Comparison of ENCODE assay signal across 8 cellular contexts in the genomic region with DNA sequence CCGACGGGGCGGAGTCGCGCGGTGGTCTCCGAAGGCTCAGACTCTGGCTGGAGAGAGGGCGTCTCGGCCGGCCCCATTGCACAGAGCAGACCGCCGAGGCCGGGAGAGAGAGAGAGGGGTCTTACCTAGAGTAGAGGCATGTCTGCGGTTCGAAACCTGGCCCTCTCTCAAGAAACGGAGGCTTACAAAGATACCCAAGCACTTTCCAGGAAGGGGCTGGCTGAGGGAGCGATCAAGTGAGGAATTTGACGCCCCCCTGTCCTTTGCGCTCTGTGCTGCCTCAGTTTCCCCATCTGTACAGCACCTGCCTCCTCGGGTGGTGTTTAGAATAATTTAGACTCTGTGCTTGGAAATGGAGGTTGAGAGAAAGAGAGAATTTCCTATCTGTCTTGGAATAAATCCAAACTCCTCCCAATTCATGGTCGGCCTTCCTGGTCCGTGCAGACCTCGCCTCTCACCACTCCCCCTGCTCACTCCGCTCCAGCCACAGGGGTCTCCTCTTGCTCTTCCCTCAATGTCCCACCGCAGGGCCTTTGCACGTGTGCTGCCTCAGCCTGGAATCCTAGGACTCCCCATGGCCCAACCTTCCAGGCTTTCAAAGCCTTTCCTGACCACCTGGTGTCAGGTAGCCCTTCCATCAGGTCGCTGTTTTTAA. TPM values are rescaled to one million over a fixed set of nuclear protein-coding genes. Genes with fewer than 3 reads are reported as not detected.
DNase-seq lines count a peak whose midpoint lies in the region; ATAC-seq and TF ChIP-seq lines count a peak whose summit lies in the region.

No MANE protein-coding gene starts in this region.

- H3F3A ChIP-seq in PC-9 (ENCODE audit: insufficient read depth, low read depth) (peaks cover 30% of the 10 kb centered on the region; the same call in 1 of the 2 replicates), neural cell (ENCODE audit: insufficient read depth, low read length, poor library complexity, severe bottlenecking) (no peaks in the 10 kb centered on the region)

- H3K9me2 ChIP-seq in PC-9 (ENCODE audit: insufficient read depth), result no peaks in the 10 kb centered on the region
- no peaks in the 10 kb centered on the region for H3K9me2 ChIP-seq in neural cell (ENCODE audit: insufficient read depth, low read length)

- peaks cover 12% of the 10 kb centered on the region for H3K4me1 ChIP-seq in PC-9 (replicated peaks; ENCODE audit: insufficient read depth)

- peak overlapping the region; percentile 90 to 91 for H3K4me3 Mint-ChIP-seq in effector memory CD8-positive, alpha-beta T cell

- POLR2A ChIA-PET in PC-9 (lab: Charles Lee; ENCODE audit: unreplicated experiment), result interaction anchor here (0.5 to 1.1 kb wide), 22 partner anchors 13 to 1729 kb away, joined by 3 to 21 read pairs (median 5); partner anchors contain the start of genes LENG9, PPP1R12C, PPP6R1 and UBE2S

- peaks cover 12% of the 10 kb centered on the region for H3K36me3 Mint-ChIP-seq in effector memory CD8-positive, alpha-beta T cell (ENCODE audit: insufficient read depth)

- BruUV-seq in PC-9 (replicated peaks; lab: Mats Ljungman, UMichigan), result TSS peak; percentile 94

- H4K20me1 ChIP-seq in PC-9 (ENCODE audit: insufficient read depth) (peaks cover 22% of the 10 kb centered on the region), neural cell (ENCODE audit: insufficient read depth) (no peaks in the 10 kb centered on the region)

- H3K4me3 ChIP-seq in PC-9 (peak overlapping the region; percentile 78), neural cell (ENCODE audit: low read length) (peak overlapping the region; percentile 97)

- no peak for ATAC-seq in effector memory CD8-positive, alpha-beta T cell (replicated peaks)
- ATAC-seq in HG02588 (IDR thresholded peaks at IDR 0.05; ENCODE audit: unreplicated experiment), result no peak

- CTCF ChIA-PET in PC-9 (lab: Charles Lee), result interaction anchor here (0.6 to 1.1 kb wide), 4 partner anchors 42 to 1019 kb away, joined by 3 to 11 read pairs (median 4); partner anchors contain the start of gene RDH13

- no peaks in the 10 kb centered on the region for H3K36me3 ChIP-seq in PC-9 (ENCODE audit: low read depth)
- H3K36me3 ChIP-seq in neural cell (ENCODE audit: insufficient read depth, low read length), result no peaks in the 10 kb centered on the region

- TF ChIP-seq CTCF in PC-9 (conservative IDR thresholded peaks at IDR 0.05) (no peak), neural cell (IDR thresholded peaks at IDR 0.05; ENCODE audit: poor library complexity, severe bottlenecking) (no peak)

- peaks cover 18% of the 10 kb centered on the region; the same call in 1 of the 2 replicates for H3K79me2 ChIP-seq in PC-9 (ENCODE audit: low read depth)
- no peaks in the 10 kb centered on the region for H3K79me2 ChIP-seq in neural cell (replicated peaks; ENCODE audit: insufficient read depth, low read length)

- peak; percentile 26 for DNase-seq in NCI-H345 (lab: John Stamatoyannopoulos, UW)
- DNase-seq in NCI-H345 treated with DMSO at 0.1 percent for 48 hours (lab: John Stamatoyannopoulos, UW; ENCODE audit: unreplicated experiment), result no peak
- DNase-seq in PC-9, result no peak
- DNase-seq in effector memory CD8-positive, alpha-beta T cell, result no peak
- no peak for DNase-seq in SKM-1 (lab: John Stamatoyannopoulos, UW; ENCODE audit: unreplicated experiment)
- no peak for DNase-seq in T-helper 9 cell

- H3K27me3 ChIP-seq in PC-9 (ENCODE audit: insufficient read depth, low read depth), result no peaks in the 10 kb centered on the region
- no peaks in the 10 kb centered on the region for H3K27me3 ChIP-seq in neural cell (ENCODE audit: insufficient read depth, low read depth, low read length)

- peak overlapping the region; percentile 77 to 89 for H3K27ac Mint-ChIP-seq in effector memory CD8-positive, alpha-beta T cell

- intact Hi-C loops in PC-9 (cut with micrococcal nuclease; ENCODE audit: unreplicated experiment), result loop anchor here (5.0 kb wide), 1 partner anchor 35 kb away; no protein-coding TSS in a partner anchor

- TF ChIP-seq RAD21 in neural cell (conservative IDR thresholded peaks at IDR 0.05), result no peak

- H3K27me3 Mint-ChIP-seq in effector memory CD8-positive, alpha-beta T cell, result no peaks in the 10 kb centered on the region

- H3K27ac ChIP-seq in PC-9 (no peak overlapping the region), neural cell (ENCODE audit: low read length) (no peak overlapping the region)

- H3K9me3 ChIP-seq in PC-9 (ENCODE audit: insufficient read depth, low read depth) (no peaks in the 10 kb centered on the region), neural cell (ENCODE audit: low read length) (no peaks in the 10 kb centered on the region)

- H3K4me2 ChIP-seq in PC-9, result peak overlapping the region; percentile 93
- H3K4me2 ChIP-seq in neural cell (ENCODE audit: low read length), result no peak overlapping the region

- H2AFZ ChIP-seq in PC-9 (peak overlapping the region; percentile 94), neural cell (ENCODE audit: low read depth, low read length) (peak overlapping the region; percentile 67)

- no peak for TF ChIP-seq EP300 in neural cell (conservative IDR thresholded peaks at IDR 0.05; ENCODE audit: poor library complexity, severe bottlenecking)

- peak overlapping the region; percentile 61 for H3K9ac ChIP-seq in neural cell (ENCODE audit: low read length)

- H3K4me1 Mint-ChIP-seq in effector memory CD8-positive, alpha-beta T cell (ENCODE audit: low read depth in 2 of 2), result peaks cover 14 to 15% of the 10 kb centered on the region in 2 donors

- H3K9me3 Mint-ChIP-seq in effector memory CD8-positive, alpha-beta T cell, result no peaks in the 10 kb centered on the region

TF ChIP-seq in neural cell, 6 proteins besides CTCF, POLR2A, EP300 and RAD21:
- no peak for TF ChIP-seq MXI1 (conservative IDR thresholded peaks at IDR 0.05; ENCODE audit: poor library complexity, severe bottlenecking)
- no peak for TF ChIP-seq SMC3 (conservative IDR thresholded peaks at IDR 0.05; ENCODE audit: poor library complexity)
- TF ChIP-seq POLR2AphosphoS5 (IDR thresholded peaks at IDR 0.05), result peak; percentile 41
- TF ChIP-seq EZH2 (IDR thresholded peaks at IDR 0.05; ENCODE audit: borderline replicate concordance, insufficient read depth, low read length, poor library complexity, severe bottlenecking), result no peak

RNA-seq across cellular contexts. Expression of gene ISOC2, which starts 0.7 kb away (rescaled TPM):
- 92.4 and 113 TPM in 2 replicates for total RNA-seq in PC-9 (2021)
- 47.7 and 48.1 TPM in 2 replicates for polyA plus RNA-seq in neural cell
- 21.8 and 23.4 TPM in 2 replicates for polyA minus RNA-seq in neural cell

RNA-seq across cellular contexts. Expression of gene C19orf85, which starts 2.5 kb away (rescaled TPM):
- total RNA-seq in PC-9 (2021), result 0.73 and 0.74 TPM in 2 replicates
- 0.19 and 3.0 TPM in 2 replicates for polyA plus RNA-seq in neural cell
- not detected in 2 replicates for polyA minus RNA-seq in neural cell

RNA-seq across cellular contexts. Expression of gene ZNF628, which starts 14.3 kb away (rescaled TPM):
- total RNA-seq in PC-9 (2021), result 17.7 and 19.3 TPM in 2 replicates
- 0.37 and 0.68 TPM in 2 replicates for polyA plus RNA-seq in neural cell
- 1.5 and 1.9 TPM in 2 replicates for polyA minus RNA-seq in neural cell

RNA-seq across cellular contexts. Expression of gene SHISA7, which starts 19.0 kb away (rescaled TPM):
- total RNA-seq in PC-9 (2021), result not detected in 2 replicates
- 4.5 and 7.1 TPM in 2 replicates for polyA plus RNA-seq in neural cell
- 9.5 and 11.8 TPM in 2 replicates for polyA minus RNA-seq in neural cell

RNA-seq across cellular contexts. Expression of gene NAT14, which starts 22.9 kb away (rescaled TPM):
- 61.6 and 103 TPM in 2 replicates for total RNA-seq in PC-9 (2021)
- 129 and 145 TPM in 2 replicates for polyA plus RNA-seq in neural cell
- 31.1 and 39.7 TPM in 2 replicates for polyA minus RNA-seq in neural cell
